In the genomic region with DNA sequence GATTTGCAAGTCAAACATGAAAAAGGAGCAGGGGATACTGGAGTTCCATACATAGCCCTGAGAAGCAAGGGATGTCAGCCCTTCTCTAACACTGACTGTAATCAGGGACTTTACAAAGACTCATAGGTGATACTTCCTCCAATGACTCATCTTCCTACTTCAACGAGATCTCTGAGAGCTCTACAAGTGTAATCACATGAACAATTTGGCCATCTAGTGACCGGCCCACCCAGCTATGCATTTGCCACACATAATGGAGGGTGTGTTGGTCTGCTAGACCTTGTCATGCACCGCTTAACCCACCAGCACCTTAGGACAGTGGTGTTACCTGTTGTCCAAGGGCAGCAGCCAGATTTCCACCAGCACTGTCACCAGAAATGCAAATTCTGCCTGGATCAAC, we compare ENCODE assay signal across 8 cellular contexts.
A peak's percentile ranks its signal among the peaks of the same experiment; 100 is the strongest.
DNase-seq lines count a peak whose midpoint lies in the region; TF ChIP-seq lines count a peak whose summit lies in the region.

No MANE protein-coding gene starts in this region.

- no peak for TF ChIP-seq CTCF in HFFc6 (IDR thresholded peaks at IDR 0.05)

- H3K4me3 Mint-ChIP-seq in HFFc6: no peak overlapping the region

- H3K9me3 Mint-ChIP-seq in HFFc6: no peaks in the 10 kb centered on the region

- peaks cover 2% of the 10 kb centered on the region for H3K27me3 Mint-ChIP-seq in HFFc6 (ENCODE audit: insufficient read depth)

- H3K36me3 Mint-ChIP-seq in HFFc6 (ENCODE audit: low read depth): peaks cover 35% of the 10 kb centered on the region

- peak overlapping the region; percentile 42; the same call in 1 of the 2 replicates for H3K27ac Mint-ChIP-seq in HFFc6

- H3K4me1 Mint-ChIP-seq in HFFc6 (ENCODE audit: low read depth): peaks cover 19% of the 10 kb centered on the region

- peak; percentile 9 for DNase-seq in DMS153 (lab: John Stamatoyannopoulos, UW)
- no peak for DNase-seq in DMS153 treated with DMSO at 0.1 percent for 48 hours (lab: John Stamatoyannopoulos, UW; ENCODE audit: unreplicated experiment)
- DNase-seq in HFFc6: no peak
- DNase-seq in NOMO-1 (lab: John Stamatoyannopoulos, UW; ENCODE audit: unreplicated experiment in 2 of 2): peak; percentile 17 to 74
- peak; percentile 40 to 84 for DNase-seq in lung microvascular endothelial cell (ENCODE audit: low read depth in 2 of 2)
- no peak for DNase-seq in ureter (ENCODE audit: low spot score)
- DNase-seq in Kasumi-1 (lab: John Stamatoyannopoulos, UW): no peak
- no peak for DNase-seq in HuH-7.5 (ENCODE audit: low spot score)

Comparison
In these comparisons a context has a peak if more than half of its experiments do, and no peak if none do; other contexts are left out.
1. DNase-seq: peak in DMS153 (single experiment), NOMO-1 (2 of 2) and lung microvascular endothelial cell (2 of 2); none in DMS153 treated with DMSO at 0.1 percent for 48 hours (single experiment), HFFc6 (single experiment), ureter (single experiment), Kasumi-1 (0 of 2) and HuH-7.5 (single experiment).